ENCODE assay signal across 7 cellular contexts in genomic region chr14:20970983-20971704, GRCh38. TPM values are rescaled to one million over a fixed set of nuclear protein-coding genes. Genes with fewer than 3 reads are reported as not detected.
DNase-seq lines count a peak whose midpoint lies in the region; ATAC-seq, FAIRE-seq and TF ChIP-seq lines count a peak whose summit lies in the region.

No MANE protein-coding gene starts in this region.

- H3K36me3 ChIP-seq in astrocyte (ENCODE audit: insufficient read depth, low read length): no peaks in the 10 kb centered on the region

- peaks cover 29% of the 10 kb centered on the region for H3K4me1 Mint-ChIP-seq in astrocyte (ENCODE audit: low read depth, unreplicated experiment)

- no peaks in the 10 kb centered on the region for H4K20me1 ChIP-seq in astrocyte (ENCODE audit: insufficient read depth, low read length)

- H3K4me2 ChIP-seq in astrocyte (ENCODE audit: low read length): peak overlapping the region; percentile 98

- no peaks in the 10 kb centered on the region for H3K9me3 Mint-ChIP-seq in astrocyte (ENCODE audit: unreplicated experiment)

- ATAC-seq in GM18498 (IDR thresholded peaks at IDR 0.05; ENCODE audit: unreplicated experiment): peak; percentile 96
- ATAC-seq in HG02852 (IDR thresholded peaks at IDR 0.05; ENCODE audit: unreplicated experiment): peak; percentile 94

- no peak for FAIRE-seq in astrocyte (lab: Jason Lieb, UNC)

- H3K4me3 ChIP-seq in astrocyte (ENCODE audit: insufficient read depth, low read depth, low read length) (peak overlapping the region; percentile 78), retinal pigment epithelial cell (ENCODE audit: low read length) (peak overlapping the region; percentile 78)

- H3K27me3 ChIP-seq in astrocyte (ENCODE audit: insufficient read depth, low read length): peaks cover 15% of the 10 kb centered on the region

- H3K9me3 ChIP-seq in astrocyte (ENCODE audit: insufficient read depth, low read depth, low read length): no peaks in the 10 kb centered on the region

- peak overlapping the region; percentile 98 for H2AFZ ChIP-seq in astrocyte (ENCODE audit: low read depth, low read length)

- H3K27ac Mint-ChIP-seq in astrocyte (ENCODE audit: unreplicated experiment): peak overlapping the region; percentile 89

- peaks cover 19% of the 10 kb centered on the region for H3K4me1 ChIP-seq in astrocyte (ENCODE audit: insufficient read depth, low read length)

- H3K4me3 Mint-ChIP-seq in astrocyte (ENCODE audit: unreplicated experiment): peak overlapping the region; percentile 89

- peak; percentile 74 for DNase-seq in NCI-H146 (lab: John Stamatoyannopoulos, UW)
- peak; percentile 55 to 80 (median 66) for DNase-seq in T-helper 2 cell
- DNase-seq in astrocyte (ENCODE audit: low read depth): peak; percentile 59
- peak; percentile 4 to 88 (median 73) for DNase-seq in hypothalamus (lab: John Stamatoyannopoulos, UW)
- DNase-seq in retinal pigment epithelial cell (ENCODE audit: low read depth): peak; percentile 39

- H3K79me2 ChIP-seq in astrocyte (ENCODE audit: insufficient read depth, low read length): no peaks in the 10 kb centered on the region

- H3K36me3 Mint-ChIP-seq in astrocyte (ENCODE audit: low read depth, unreplicated experiment): peaks cover 5% of the 10 kb centered on the region

- TF ChIP-seq CTCF in astrocyte (IDR thresholded peaks at IDR 0.05; ENCODE audit: insufficient read depth, low read depth, low read length): peak; percentile 81
- peak; percentile 99 for TF ChIP-seq CTCF in retinal pigment epithelial cell (conservative IDR thresholded peaks at IDR 0.05; ENCODE audit: low read depth, low read length)

- peaks cover 17% of the 10 kb centered on the region for H3K27me3 Mint-ChIP-seq in astrocyte (ENCODE audit: low read depth, unreplicated experiment)

- peak overlapping the region; percentile 84 for H3K9ac ChIP-seq in astrocyte (ENCODE audit: low read length)

- H3K27ac ChIP-seq in astrocyte (ENCODE audit: low read depth, low read length): peak overlapping the region; percentile 40

RNA-seq across cellular contexts. Expression of gene RNASE2, which starts 15.9 kb away (rescaled TPM):
- not detected in 2 replicates for total RNA-seq in astrocyte

RNA-seq across cellular contexts. Expression of gene METTL17, which starts 18.6 kb away (rescaled TPM):
- total RNA-seq in astrocyte: 45.1 and 49.0 TPM in 2 replicates

RNA-seq across cellular contexts. Expression of gene SLC39A2, which starts 27.9 kb away (rescaled TPM):
- total RNA-seq in astrocyte: 0.30 TPM in 1 of 2 replicates, not detected in the other

RNA-seq across cellular contexts. Expression of gene NDRG2, which starts 53.7 kb away (rescaled TPM):
- total RNA-seq in astrocyte: 11.8 and 12.6 TPM in 2 replicates

RNA-seq across cellular contexts. Expression of gene TPPP2, which starts 58.9 kb away (rescaled TPM):
- total RNA-seq in astrocyte: not detected in 2 replicates

Comparison
In these comparisons a context has a peak if more than half of its experiments do, and no peak if none do; other contexts are left out.
1. Peak in every context shown above with its lines: DNase-seq, ATAC-seq, H3K4me3 ChIP-seq and H3K27ac ChIP-seq.